Comparison of ENCODE assay signal across 8 cellular contexts in the genomic region with DNA sequence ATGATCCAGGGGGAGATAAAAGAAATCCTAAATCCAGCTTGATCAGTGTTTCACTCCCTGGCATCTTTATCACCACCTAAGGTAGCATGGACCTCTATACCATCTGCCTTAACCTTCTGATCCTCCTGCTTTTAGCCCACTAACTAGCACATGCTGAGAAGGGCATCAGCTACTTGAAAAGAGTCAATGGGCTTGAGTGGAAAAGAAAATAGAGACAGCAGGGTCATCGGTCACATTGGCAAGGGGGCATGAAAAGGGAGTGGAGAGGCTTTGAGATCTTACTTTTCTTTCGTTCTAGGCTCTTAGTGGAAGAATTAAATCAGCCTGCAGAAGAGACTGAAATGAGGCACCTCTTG. TPM values are rescaled to one million over a fixed set of nuclear protein-coding genes. Genes with fewer than 3 reads are reported as not detected.
DNase-seq lines count a peak whose midpoint lies in the region; ATAC-seq lines count a peak whose summit lies in the region.

No MANE protein-coding gene starts in this region.

- intact Hi-C loops in activated CD4-positive, alpha-beta memory T cell treated with anti-CD3 and anti-CD28 coated beads for 36 hours (cut with micrococcal nuclease) = loop anchor here (1.0 to 5.0 kb wide), 13 partner anchors 8 to 477 kb away; a partner anchor contains a TSS

- DNase-seq in DMS 273 (lab: John Stamatoyannopoulos, UW; ENCODE audit: unreplicated experiment) (peak; percentile 48), DMS 273 treated with DMSO at 0.1 percent for 48 hours (lab: John Stamatoyannopoulos, UW) (no peak), NCI-H748 treated with DMSO at 0.1 percent for 48 hours (lab: John Stamatoyannopoulos, UW) (no peak)
- no peak for DNase-seq in activated CD4-positive, alpha-beta memory T cell treated with anti-CD3 and anti-CD28 coated beads for 36 hours
- no peak for DNase-seq in stimulated activated naive CD8-positive, alpha-beta T cell treated with anti-CD3 and anti-CD28 coated beads, Interleukin-15, amount 100 ng/mL, for 72 hours

- peaks cover 20% of the 10 kb centered on the region for H3K36me3 Mint-ChIP-seq in activated CD4-positive, alpha-beta memory T cell treated with anti-CD3 and anti-CD28 coated beads for 36 hours

- POLR2A ChIA-PET in activated CD4-positive, alpha-beta memory T cell treated with anti-CD3 and anti-CD28 coated beads for 36 hours (lab: Charles Lee) = interaction anchor here (1.4 to 1.5 kb wide), 3 partner anchors 14 to 112 kb away, joined by 3 to 5 read pairs (median 4); a partner anchor contains a TSS

- H3K27ac Mint-ChIP-seq in activated CD4-positive, alpha-beta memory T cell treated with anti-CD3 and anti-CD28 coated beads for 36 hours = peak overlapping the region; percentile 98
- H3K27ac Mint-ChIP-seq in stimulated activated naive CD8-positive, alpha-beta T cell treated with anti-CD3 and anti-CD28 coated beads, Interleukin-15, amount 100 ng/mL, for 72 hours = peak overlapping the region; percentile 97 to 100

- H3K4me1 Mint-ChIP-seq in activated CD4-positive, alpha-beta memory T cell treated with anti-CD3 and anti-CD28 coated beads for 36 hours (ENCODE audit: low read depth) = peaks cover 24% of the 10 kb centered on the region
- peaks cover 30% of the 10 kb centered on the region for H3K4me1 Mint-ChIP-seq in stimulated activated naive CD8-positive, alpha-beta T cell treated with anti-CD3 and anti-CD28 coated beads, Interleukin-15, amount 100 ng/mL, for 72 hours

- H3K9me3 Mint-ChIP-seq in activated CD4-positive, alpha-beta memory T cell treated with anti-CD3 and anti-CD28 coated beads for 36 hours = no peaks in the 10 kb centered on the region
- H3K9me3 Mint-ChIP-seq in stimulated activated naive CD8-positive, alpha-beta T cell treated with anti-CD3 and anti-CD28 coated beads, Interleukin-15, amount 100 ng/mL, for 72 hours = no peaks in the 10 kb centered on the region

- H3K27me3 Mint-ChIP-seq in activated CD4-positive, alpha-beta memory T cell treated with anti-CD3 and anti-CD28 coated beads for 36 hours = no peaks in the 10 kb centered on the region
- H3K27me3 Mint-ChIP-seq in stimulated activated naive CD8-positive, alpha-beta T cell treated with anti-CD3 and anti-CD28 coated beads, Interleukin-15, amount 100 ng/mL, for 72 hours = no peaks in the 10 kb centered on the region

- H3K4me3 Mint-ChIP-seq in activated CD4-positive, alpha-beta memory T cell treated with anti-CD3 and anti-CD28 coated beads for 36 hours = peak overlapping the region; percentile 97
- peak overlapping the region; percentile 95 to 100 for H3K4me3 Mint-ChIP-seq in stimulated activated naive CD8-positive, alpha-beta T cell treated with anti-CD3 and anti-CD28 coated beads, Interleukin-15, amount 100 ng/mL, for 72 hours

- CTCF ChIA-PET in activated CD4-positive, alpha-beta memory T cell treated with anti-CD3 and anti-CD28 coated beads for 36 hours (lab: Charles Lee) = interaction anchor here (0.6 to 3.5 kb wide), 6 partner anchors 15 to 135 kb away, joined by 4 to 21 read pairs (median 9); a partner anchor contains a TSS

- peak; percentile 3 for ATAC-seq in stimulated activated naive CD8-positive, alpha-beta T cell treated with anti-CD3 and anti-CD28 coated beads, Interleukin-15, amount 100 ng/mL, for 72 hours
- no peak for ATAC-seq in HG03025 (IDR thresholded peaks at IDR 0.05; ENCODE audit: low FRiP score, unreplicated experiment)
- no peak for ATAC-seq in GM19035 (IDR thresholded peaks at IDR 0.05; ENCODE audit: unreplicated experiment)

- peak overlapping the region; percentile 99 for H3K4me3 ChIP-seq in iPS-11a (ENCODE audit: low read depth, low read length)

RNA-seq across cellular contexts. Expression of a gene that starts 0.2 kb away (rescaled TPM):
- 10 to 100 TPM; 22.8 to 26.1 TPM for total RNA-seq in activated CD4-positive, alpha-beta memory T cell treated with anti-CD3 and anti-CD28 coated beads for 36 hours

RNA-seq across cellular contexts. Expression of a gene that starts 0.6 kb away (rescaled TPM):
- total RNA-seq in activated CD4-positive, alpha-beta memory T cell treated with anti-CD3 and anti-CD28 coated beads for 36 hours = 10 to 100 TPM; 32.5 to 34.5 TPM

RNA-seq across cellular contexts. Expression of a gene that starts 21.9 kb away (rescaled TPM):
- not detected for total RNA-seq in activated CD4-positive, alpha-beta memory T cell treated with anti-CD3 and anti-CD28 coated beads for 36 hours

RNA-seq across cellular contexts. Expression of a gene that starts 36.9 kb away (rescaled TPM):
- total RNA-seq in activated CD4-positive, alpha-beta memory T cell treated with anti-CD3 and anti-CD28 coated beads for 36 hours = under 1 TPM; 0.39 to 0.43 TPM

RNA-seq across cellular contexts. Expression of a gene that starts 37.2 kb away (rescaled TPM):
- 10 to 100 TPM; 11.3 to 13.1 TPM for total RNA-seq in activated CD4-positive, alpha-beta memory T cell treated with anti-CD3 and anti-CD28 coated beads for 36 hours
